26 cellular contexts compared by ENCODE assay signal in genomic region chr17:11990363-11990983, GRCh38. TPM values are rescaled to one million over a fixed set of nuclear protein-coding genes. Genes with fewer than 3 reads are reported as not detected.
DNase-seq lines count a peak whose midpoint lies in the region; ATAC-seq and TF ChIP-seq lines count a peak whose summit lies in the region.
"Had no signal": no experiment of that assay in that cellular context is flagged by ENCODE, and none has a peak within 500 bp of the region (broad histone marks: within the 10 kb centered on the region; RNA-seq: fewer than 3 reads in every experiment).

No MANE protein-coding gene starts in this region.

- ATAC-seq in left lobe of liver (peak; percentile 13), GM18861 (IDR thresholded peaks at IDR 0.05; ENCODE audit: unreplicated experiment) (no peak), GM18519 (IDR thresholded peaks at IDR 0.05; ENCODE audit: low FRiP score, unreplicated experiment) (no peak), HG02678 (IDR thresholded peaks at IDR 0.05; ENCODE audit: unreplicated experiment) (no peak)
- ATAC-seq: GM12878 had no signal

- H3K27me3 ChIP-seq in colonic mucosa (no peaks in the 10 kb centered on the region), transverse colon (no peaks in the 10 kb centered on the region)

- H3K36me3 ChIP-seq in colonic mucosa (no peaks in the 10 kb centered on the region), transverse colon (peaks cover 0 to 9% (median 3%) of the 10 kb centered on the region in 4 donors)

- in situ Hi-C loops in transverse colon (cut with MboI; ENCODE audit: low pct_ligation_motif_present in 1 of 4, low pct_unique_long_range_greater_than_20kb in 1 of 4, low sequenced_read_pairs in 3 of 4) = loop anchor here in 1 of 4 donors (25.0 kb wide), 1 partner anchor 103 kb away; no protein-coding TSS in a partner anchor

- DNase-seq in LNCaP clone FGC (ENCODE audit: low read depth) (no peak), colonic mucosa (peak; percentile 34), left lobe of liver (ENCODE audit: low spot score) (no peak), transverse colon (peak; percentile 33), coronary artery (ENCODE audit: low spot score) (no peak)
- DNase-seq: C1 segment of cervical spinal cord; CD8-positive, alpha-beta memory T cell; DMS 273 treated with DMSO at 0.1 percent for 48 hours; DMS79; EL; GDM1; H7; IMR-90; KG1; NCI-H1048; NCI-H1417; NCI-H1694; NCI-H2029 treated with DMSO at 0.1 percent for 48 hours; NCI-H2227 treated with DMSO at 0.1 percent for 48 hours; NCI-H526 treated with DMSO at 0.1 percent for 48 hours; RPMI8226; SHP77 had no signal

- no peak overlapping the region for H3K9ac ChIP-seq in colonic mucosa (ENCODE audit: low read depth in 2 of 2, low read length in 2 of 2)

- no peak overlapping the region for H3K4me3 ChIP-seq in LNCaP clone FGC (ENCODE audit: low read depth, low read length)
- H3K4me3 ChIP-seq in colonic mucosa = no peak overlapping the region
- no peak overlapping the region for H3K4me3 ChIP-seq in transverse colon
- H3K4me3 ChIP-seq in coronary artery = no peak overlapping the region
- H3K4me3 ChIP-seq: GM12878 had no signal

- no peak for TF ChIP-seq POLR2A in transverse colon (IDR thresholded peaks at IDR 0.05)

- H3K4me1 ChIP-seq in colonic mucosa (no peaks in the 10 kb centered on the region), transverse colon (peaks cover 0 to 16% (median 2%) of the 10 kb centered on the region in 4 donors)

- intact Hi-C loops in colonic mucosa (cut with DNase I) = no loop called here
- intact Hi-C loops in transverse colon (cut with DNase I; ENCODE audit: low total_unique reads) = loop anchor here (10.0 kb wide), 1 partner anchor 1024 kb away; the partner anchor contains the start of gene ELAC2

- H3K27ac ChIP-seq in colonic mucosa (no peak overlapping the region), transverse colon (peak overlapping the region in 1 of 4 donors; percentile 39), coronary artery (no peak overlapping the region)

- no peaks in the 10 kb centered on the region for H3K9me3 ChIP-seq in colonic mucosa
- no peaks in the 10 kb centered on the region for H3K9me3 ChIP-seq in transverse colon

- TF ChIP-seq CTCF in LNCaP clone FGC (IDR thresholded peaks at IDR 0.05; ENCODE audit: control insufficient read depth, extremely low read depth, insufficient read depth) (0 out of 2 replicates have a peak, but pooled peaks have one; percentile 3), colonic mucosa (IDR thresholded peaks at IDR 0.05) (no peak), transverse colon (IDR thresholded peaks at IDR 0.05) (no peak), coronary artery (IDR thresholded peaks at IDR 0.05) (no peak)

- 47 to 57% methylated on average over 2 to 7 of the region's 7 CpGs for WGBS in transverse colon (ENCODE audit: low coverage in 1 of 2), 2 donors

- TF ChIP-seq EP300 in transverse colon (IDR thresholded peaks at IDR 0.05; ENCODE audit: low read depth) = no peak

RNA-seq across cellular contexts. Expression of gene ZNF18, which starts 6.8 kb away (rescaled TPM):
- total RNA-seq in colonic mucosa (1 to 10 TPM; 5.5 to 6.2 TPM), left lobe of liver (5.3 TPM), transverse colon (10 to 100 TPM in 1 of 4 donors, 1 to 10 TPM in 3; 2.2 to 15.5 (median 7.9) TPM)

RNA-seq across cellular contexts. Expression of gene MAP2K4, which starts 30.2 kb away (rescaled TPM):
- 10 to 100 TPM; 25.3 to 36.0 TPM for total RNA-seq in colonic mucosa
- total RNA-seq in left lobe of liver = 12.7 TPM
- 10 to 100 TPM in 3 of 4 donors, 1 to 10 TPM in 1; 6.2 to 24.0 (median 17.8) TPM for total RNA-seq in transverse colon

Comparison
In these comparisons a context has a peak if more than half of its experiments do, and no peak if none do; other contexts are left out.
1. DNase-seq: peak in colonic mucosa (single experiment) and transverse colon (single experiment); none in LNCaP clone FGC (single experiment), left lobe of liver (single experiment) and coronary artery (single experiment).